In the genomic region with DNA sequence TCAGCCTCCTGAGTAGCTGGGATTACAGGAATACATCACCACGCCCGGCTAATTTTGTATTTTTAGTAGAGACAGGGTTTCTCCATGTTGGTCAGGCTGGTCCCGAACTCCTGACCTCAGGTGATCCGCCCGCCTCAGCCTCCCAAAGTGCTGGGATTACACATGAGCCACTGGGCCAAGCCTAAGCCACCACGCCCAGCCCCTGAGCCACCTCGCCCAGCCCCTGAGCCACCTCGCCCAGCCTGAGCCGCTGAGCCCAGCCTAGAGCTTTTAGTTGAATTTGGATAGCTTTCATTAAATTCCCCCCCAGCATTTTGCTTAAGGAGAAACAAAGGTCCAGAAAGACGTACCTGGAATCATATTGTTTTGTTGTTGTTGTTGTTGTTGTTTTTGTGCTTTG, we compare ENCODE assay signal across 1 cellular context. TPM values are rescaled to one million over a fixed set of nuclear protein-coding genes. Genes with fewer than 3 reads are reported as not detected.
"Had no signal": no experiment of that assay in that cellular context is flagged by ENCODE, and none has a peak within 500 bp of the region (broad histone marks: within the 10 kb centered on the region; RNA-seq: fewer than 3 reads in every experiment).

No MANE protein-coding gene starts in this region.

RNA-seq across cellular contexts. Expression of a gene that starts 29.2 kb away (rescaled TPM):
- polyA plus RNA-seq: naive thymus-derived CD8-positive, alpha-beta T cell had no signal
